In the genomic region with DNA sequence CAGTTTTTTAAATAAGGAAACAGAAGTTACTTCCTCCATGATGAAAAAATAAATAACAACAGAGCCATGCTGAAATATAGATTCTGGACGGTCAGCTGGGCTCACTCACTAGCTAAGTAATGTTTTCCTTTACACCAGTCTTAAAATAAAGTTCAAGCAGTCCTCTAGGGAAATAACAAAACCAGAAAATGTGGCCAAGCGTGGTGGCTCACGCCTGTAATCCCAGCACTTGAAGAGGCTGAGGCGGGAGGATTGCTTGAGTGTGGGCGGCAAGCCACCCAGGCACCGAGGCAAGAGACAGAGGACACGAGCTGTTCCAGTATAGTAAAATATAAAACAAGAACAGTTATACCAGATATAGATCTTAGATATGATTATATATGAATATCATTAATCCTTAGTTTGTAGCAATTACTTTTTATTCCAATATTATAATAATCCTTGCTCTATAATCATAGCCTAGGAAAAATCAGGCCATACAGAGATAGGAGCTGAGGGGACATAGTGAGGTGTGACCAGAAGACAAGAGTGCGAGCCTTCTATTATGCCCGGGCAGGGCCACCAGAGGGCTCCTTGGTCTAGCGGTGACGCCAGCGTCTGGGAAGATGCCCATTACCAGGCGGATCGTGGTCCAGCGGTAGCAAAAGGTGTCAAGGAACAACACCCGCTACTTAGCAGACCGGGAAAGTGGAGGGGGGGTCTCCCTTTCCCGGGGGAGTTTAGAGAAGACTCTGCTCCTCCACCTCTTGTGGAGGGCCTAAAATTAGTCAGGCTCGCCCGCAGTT, we compare ENCODE assay signal across 15 cellular contexts. TPM values are rescaled to one million over a fixed set of nuclear protein-coding genes. Genes with fewer than 3 reads are reported as not detected.
DNase-seq lines count a peak whose midpoint lies in the region; ATAC-seq and TF ChIP-seq lines count a peak whose summit lies in the region.
"Not testable (repeated sequence)": the region's sequence is repeated elsewhere in the genome, so short reads cannot be mapped to it uniquely, and the experiment has no call there.
"Had no signal": no experiment of that assay in that cellular context is flagged by ENCODE, and none has a peak within 500 bp of the region (broad histone marks: within the 10 kb centered on the region; RNA-seq: fewer than 3 reads in every experiment).

No MANE protein-coding gene starts in this region.

- not testable (repeated sequence) for H3K4me3 Mint-ChIP-seq in GM23338

- H2AFZ ChIP-seq in GM23338, result not testable (repeated sequence)

- intact Hi-C loops in dorsolateral prefrontal cortex (cut with DNase I), result not testable (repeated sequence)

- in situ Hi-C loops in SK-MEL-5 (cut with HindIII; ENCODE audit: low pct_unique_long_range_greater_than_20kb, low sequenced_read_pairs), result not testable (repeated sequence)

- not testable (repeated sequence) for H3K9me3 Mint-ChIP-seq in GM23338

- peak overlapping the region; percentile 50 for H3K4me2 ChIP-seq in BLaER1
- H3K4me2 ChIP-seq in GM23338, result not testable (repeated sequence)

- not testable (repeated sequence) for H3K4me3 ChIP-seq in BLaER1; GM23338; dorsolateral prefrontal cortex; neutrophil (ENCODE audit: low read depth in 1 of 2, low read length in 1 of 2)

- TF ChIP-seq CTCF in GM23338 (conservative IDR thresholded peaks at IDR 0.05; ENCODE audit: low read depth in 2 of 2), result peak; percentile 38 to 58; a peak in 3 of 4 replicates
- TF ChIP-seq CTCF in dorsolateral prefrontal cortex (IDR thresholded peaks at IDR 0.05 in 54 of 56, conservative IDR thresholded peaks at IDR 0.05 in 2 of 56; ENCODE audit: low read depth in 1 of 56, partially characterized antibody in 56 of 56); neutrophil (IDR thresholded peaks at IDR 0.05): not testable (repeated sequence)

- H3K9ac ChIP-seq in BLaER1, result not testable (repeated sequence)

- not testable (repeated sequence) for H3K36me3 Mint-ChIP-seq in GM23338 (ENCODE audit: low read depth)

- not testable (repeated sequence) for H3K27ac Mint-ChIP-seq in GM23338

- not testable (repeated sequence) for H3K27me3 ChIP-seq in BLaER1; GM23338 (ENCODE audit: insufficient read depth); dorsolateral prefrontal cortex; neutrophil

- peak; percentile 32 for DNase-seq in GM23338 (ENCODE audit: low spot score)
- DNase-seq in MV-4-11 (lab: John Stamatoyannopoulos, UW), result peak; percentile 14
- DNase-seq in SK-MEL-5 (ENCODE audit: low read depth, low spot score), result peak; percentile 8
- DNase-seq in dorsolateral prefrontal cortex, result peak in 6 of 10 donors; percentile 9 to 69 (median 46)
- peak; percentile 4 for DNase-seq in inferior parietal cortex (ENCODE audit: extremely low spot score)
- DNase-seq in stromal cell of bone marrow (ENCODE audit: low read depth), result peak; percentile 9

- peaks cover 47% of the 10 kb centered on the region for H3K4me1 ChIP-seq in BLaER1
- not testable (repeated sequence) for H3K4me1 ChIP-seq in GM23338 (ENCODE audit: insufficient read depth); neutrophil (ENCODE audit: control insufficient read depth in 1 of 2, insufficient read depth in 1 of 2, low read depth in 1 of 2, low read length in 1 of 2)

- H3K36me3 ChIP-seq in BLaER1; GM23338 (ENCODE audit: insufficient read depth); neutrophil: not testable (repeated sequence)

- H3K79me2 ChIP-seq in GM23338 (replicated peaks; ENCODE audit: insufficient read depth), result not testable (repeated sequence)

- not testable (repeated sequence) for H3K9me2 ChIP-seq in GM23338 (ENCODE audit: insufficient read depth)

- H3K4me1 Mint-ChIP-seq in GM23338, result not testable (repeated sequence)

- not testable (repeated sequence) for H3F3A ChIP-seq in GM23338 (replicated peaks; ENCODE audit: low read depth)

- H3K27ac ChIP-seq in BLaER1; GM23338 (ENCODE audit: low read depth); dorsolateral prefrontal cortex: not testable (repeated sequence)
- H3K27ac ChIP-seq in neutrophil, result peak overlapping the region; percentile 54

- H4K20me1 ChIP-seq in BLaER1; GM23338 (replicated peaks; ENCODE audit: insufficient read depth): not testable (repeated sequence)

- not testable (repeated sequence) for H3K27me3 Mint-ChIP-seq in GM23338 (ENCODE audit: insufficient read depth, low read depth, poor library complexity)

- not testable (repeated sequence) for ATAC-seq in GM23338

- H3K9me3 ChIP-seq in BLaER1, neutrophil: not testable (repeated sequence)

RNA-seq across cellular contexts. Expression of gene AICDA, which starts 28.4 kb away (rescaled TPM):
- total RNA-seq in GM23338 (2014; rRNA removed; shearing (Covaris generic)), result not detected in 2 replicates
- polyA plus RNA-seq in GM23338 (2016; fragmentation: Nextera tagmentation; extraction: Ambion mirVana), result 0.31 TPM in 1 of 2 replicates, not detected in the other
- 0.24 and 1.1 TPM in 2 replicates for total RNA-seq in SK-MEL-5 (2014; rRNA removed; shearing (Covaris generic))
- not detected in 2 replicates for polyA plus RNA-seq in SK-MEL-5 (2015; cell fraction: cytosol; rRNA removed)
- not detected in 2 replicates for polyA plus RNA-seq in SK-MEL-5 (2015; cell fraction: nucleus; rRNA removed)
- total RNA-seq in dorsolateral prefrontal cortex, result not detected
- total RNA-seq: A673; CD4-positive, alpha-beta memory T cell; G401; GM23248; HT-29 had no signal
- polyA plus RNA-seq: BJ; CD4-positive, alpha-beta memory T cell; GM23248 had no signal

RNA-seq across cellular contexts. Expression of gene CLEC4E, which starts 43.6 kb away (rescaled TPM):
- not detected in 2 replicates for total RNA-seq in GM23338 (2014; rRNA removed; shearing (Covaris generic))
- not detected in 2 replicates for polyA plus RNA-seq in GM23338 (2016; fragmentation: Nextera tagmentation; extraction: Ambion mirVana)
- not detected in 2 replicates for total RNA-seq in SK-MEL-5 (2014; rRNA removed; shearing (Covaris generic))
- not detected in 2 replicates for polyA plus RNA-seq in SK-MEL-5 (2015; cell fraction: cytosol; rRNA removed)
- polyA plus RNA-seq in SK-MEL-5 (2015; cell fraction: nucleus; rRNA removed), result not detected in 2 replicates
- 10 to 100 TPM in 3 of 120 experiments, 1 to 10 TPM in 86, under 1 TPM in 18, not detected in 13; 0.31 to 11.9 (median 2.3) TPM for total RNA-seq in dorsolateral prefrontal cortex
- total RNA-seq: A673, G401, GM12878, GM23248, HT-29 had no signal
- polyA plus RNA-seq: BJ; CD4-positive, alpha-beta memory T cell; GM12878; GM23248 had no signal
